ENCODE assay signal across 17 cellular contexts in genomic region chr12:65505321-65506121, GRCh38.
A peak's percentile ranks its signal among the peaks of the same experiment; 100 is the strongest.
DNase-seq lines count a peak whose midpoint lies in the region; ATAC-seq and TF ChIP-seq lines count a peak whose summit lies in the region.
"Had no signal": no experiment of that assay in that cellular context is flagged by ENCODE, and none has a peak within 500 bp of the region (broad histone marks: within the 10 kb centered on the region; RNA-seq: fewer than 3 reads in every experiment).

No MANE protein-coding gene starts in this region.

- no peaks in the 10 kb centered on the region for H3K27me3 ChIP-seq in PC-3 (ENCODE audit: low read length)

- H3K27me3 Mint-ChIP-seq in natural killer cell (ENCODE audit: low read depth in 2 of 2): peaks cover 19 to 46% of the 10 kb centered on the region in 2 donors

- no peak overlapping the region for H3K4me3 Mint-ChIP-seq in natural killer cell
- H3K4me3 Mint-ChIP-seq: H9 had no signal

- H3K9me3 ChIP-seq in PC-3 (ENCODE audit: low read length): no peaks in the 10 kb centered on the region

- H3K27ac Mint-ChIP-seq in natural killer cell: no peak overlapping the region
- H3K27ac Mint-ChIP-seq: H9 had no signal

- H3F3A ChIP-seq in PC-3 (ENCODE audit: low read length, unreplicated experiment): no peaks in the 10 kb centered on the region

- H3K9me3 Mint-ChIP-seq in natural killer cell: no peaks in the 10 kb centered on the region
- H3K9me3 Mint-ChIP-seq: H9 had no signal

- H3K4me3 ChIP-seq in PC-3 (ENCODE audit: low read length): no peak overlapping the region
- H3K4me3 ChIP-seq in retinal pigment epithelial cell (ENCODE audit: low read length): no peak overlapping the region
- H3K4me3 ChIP-seq: PC-9 had no signal

- no peaks in the 10 kb centered on the region for H3K4me1 Mint-ChIP-seq in natural killer cell

- no TSS peak for BruUV-seq in PC-3 (replicated peaks; lab: Mats Ljungman, UMichigan)

- H2AFZ ChIP-seq in PC-3 (ENCODE audit: low read length): no peak overlapping the region
- H2AFZ ChIP-seq: PC-9 had no signal

- CTCF ChIA-PET in PC-3 (lab: Charles Lee): no interaction called here

- H3K9me2 ChIP-seq in PC-3 (replicated peaks; ENCODE audit: low read length): no peaks in the 10 kb centered on the region

- no peak for TF ChIP-seq CTCF in PC-3 (conservative IDR thresholded peaks at IDR 0.05; ENCODE audit: low read depth, low read length)
- no peak for TF ChIP-seq CTCF in retinal pigment epithelial cell (conservative IDR thresholded peaks at IDR 0.05; ENCODE audit: low read depth, low read length)
- TF ChIP-seq CTCF in natural killer cell (IDR thresholded peaks at IDR 0.05): no peak

- H3K27ac ChIP-seq in PC-3 (ENCODE audit: low read length): no peak overlapping the region
- H3K27ac ChIP-seq: C4-2B, PC-9 had no signal

- intact Hi-C loops in PC-3 (cut with micrococcal nuclease) (no loop called here), natural killer cell (cut with micrococcal nuclease) (no loop called here)

- peaks cover 17% of the 10 kb centered on the region for H3K4me1 ChIP-seq in PC-3 (ENCODE audit: insufficient read depth, low read length)

- ATAC-seq in PC-3 (no peak), natural killer cell (no peak)

- H3K36me3 ChIP-seq in PC-3 (ENCODE audit: low read depth, low read length): no peaks in the 10 kb centered on the region

- DNase-seq in PC-3 (peak; percentile 7), cerebellar cortex (ENCODE audit: low spot score) (peak; percentile 56), left kidney (ENCODE audit: low read depth, low spot score) (peak; percentile 88), retinal pigment epithelial cell (ENCODE audit: low read depth) (peak; percentile 42), NCI-H1092 treated with DMSO at 0.1 percent for 48 hours (lab: John Stamatoyannopoulos, UW) (no peak), natural killer cell (no peak), HT-29 (ENCODE audit: low spot score) (no peak)
- DNase-seq: ACHN, DND-41, H9, KBM-7, NCI-H1105 treated with DMSO at 0.1 percent for 48 hours, NCI-H1694 treated with DMSO at 0.1 percent for 48 hours, NCI-H510A, NCI-H774, PC-9 had no signal

- H3K79me2 ChIP-seq in PC-3 (ENCODE audit: low read length): no peaks in the 10 kb centered on the region

- H3K9ac ChIP-seq in PC-3 (ENCODE audit: low read length): no peak overlapping the region

- no peaks in the 10 kb centered on the region for H4K20me1 ChIP-seq in PC-3 (ENCODE audit: low read length)

- no peaks in the 10 kb centered on the region for H3K36me3 Mint-ChIP-seq in natural killer cell

- no peak overlapping the region for H3K4me2 ChIP-seq in PC-3 (ENCODE audit: low read length)
- H3K4me2 ChIP-seq: PC-9 had no signal

- POLR2A ChIA-PET in PC-3 (lab: Charles Lee; ENCODE audit: unreplicated experiment): no interaction called here

Comparison
In these comparisons a context has a peak if more than half of its experiments do, and no peak if none do; other contexts are left out.
1. DNase-seq: peak in PC-3 (single experiment), cerebellar cortex (single experiment), left kidney (single experiment) and retinal pigment epithelial cell (single experiment); none in NCI-H1092 treated with DMSO at 0.1 percent for 48 hours (single experiment), natural killer cell (single experiment) and HT-29 (single experiment).